1 cellular context compared by ENCODE assay signal in the genomic region with DNA sequence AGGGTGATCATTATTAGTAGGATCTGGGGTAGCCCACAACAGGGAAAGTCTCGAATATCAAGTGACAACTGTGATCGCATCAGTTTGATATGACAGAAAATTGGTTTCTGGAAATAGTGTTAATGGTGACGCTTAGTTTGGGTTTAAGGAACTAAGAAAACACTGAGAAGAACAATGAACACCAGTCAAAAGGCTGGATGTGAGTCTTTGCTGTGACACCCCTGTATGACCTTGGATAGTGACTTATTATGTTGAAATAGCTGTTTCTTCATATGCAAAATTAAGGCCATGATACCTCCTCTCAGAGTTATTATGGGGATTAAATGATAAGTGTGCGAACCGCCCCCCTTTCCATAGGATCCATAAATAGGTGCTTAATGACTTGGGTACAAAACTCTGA.
TF ChIP-seq lines count a peak whose summit lies in the region.

No MANE protein-coding gene starts in this region.

TF ChIP-seq in HCT116, 20 proteins besides CTCF, POLR2A, EP300 and RAD21 (continued from another document):
- TF ChIP-seq, protein P1, sequence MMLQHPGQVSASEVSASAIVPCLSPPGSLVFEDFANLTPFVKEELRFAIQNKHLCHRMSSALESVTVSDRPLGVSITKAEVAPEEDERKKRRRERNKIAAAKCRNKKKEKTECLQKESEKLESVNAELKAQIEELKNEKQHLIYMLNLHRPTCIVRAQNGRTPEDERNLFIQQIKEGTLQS (IDR thresholded peaks at IDR 0.05), result no peak
- no peak for TF ChIP-seq CBX3 (IDR thresholded peaks at IDR 0.05; ENCODE audit: low read depth)
- no peak for TF ChIP-seq POLR2AphosphoS5 (IDR thresholded peaks at IDR 0.05; ENCODE audit: low read depth, low read length)
- TF ChIP-seq EZH2 (IDR thresholded peaks at IDR 0.05), result no peak
- no peak for TF ChIP-seq FOSL1 (IDR thresholded peaks at IDR 0.05; ENCODE audit: low read depth)
- TF ChIP-seq, protein P2, sequence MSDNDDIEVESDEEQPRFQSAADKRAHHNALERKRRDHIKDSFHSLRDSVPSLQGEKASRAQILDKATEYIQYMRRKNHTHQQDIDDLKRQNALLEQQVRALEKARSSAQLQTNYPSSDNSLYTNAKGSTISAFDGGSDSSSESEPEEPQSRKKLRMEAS (IDR thresholded peaks at IDR 0.05), result no peak
